1 cellular context compared by ENCODE assay signal in the genomic region with DNA sequence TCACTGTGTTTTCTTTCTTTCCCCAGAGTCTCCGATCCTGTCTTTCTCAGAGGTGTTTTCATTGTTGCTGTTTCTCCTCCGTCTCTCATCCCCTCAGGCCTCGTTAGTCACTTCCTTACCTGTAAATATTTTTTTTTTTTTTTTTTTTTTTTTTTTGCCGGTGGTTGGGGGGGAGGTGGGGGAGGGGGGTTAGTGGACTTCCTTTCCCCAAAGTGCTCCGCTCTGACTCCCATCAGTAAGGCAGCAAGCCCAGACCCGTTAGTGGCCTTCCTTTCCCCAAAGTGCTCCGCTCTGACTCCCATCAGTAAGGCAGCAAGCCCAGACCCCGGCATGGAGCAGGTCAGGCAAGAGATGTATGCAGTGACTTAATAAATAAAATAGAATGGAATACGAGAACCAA.
TF ChIP-seq lines count a peak whose summit lies in the region.

No MANE protein-coding gene starts in this region.

TF ChIP-seq in HepG2, 621 proteins besides CTCF, POLR2A, EP300 and RAD21:
- TF ChIP-seq ZNF788 (CRISPR knock-in tag; IDR thresholded peaks at IDR 0.05; ENCODE audit: borderline replicate concordance), result no peak
- no peak for TF ChIP-seq CHD2 (IDR thresholded peaks at IDR 0.05; ENCODE audit: low read depth, low read length)
- no peak for TF ChIP-seq KMT2A (CRISPR knock-in tag; IDR thresholded peaks at IDR 0.05)
- no peak for TF ChIP-seq SRY (CRISPR knock-in tag; IDR thresholded peaks at IDR 0.05)
- TF ChIP-seq PHF21A (CRISPR knock-in tag; IDR thresholded peaks at IDR 0.05), result no peak
- TF ChIP-seq SP5 (CRISPR knock-in tag; IDR thresholded peaks at IDR 0.05; ENCODE audit: borderline replicate concordance, low read depth), result no peak
- no peak for TF ChIP-seq IRF2 (CRISPR knock-in tag; IDR thresholded peaks at IDR 0.05)
- TF ChIP-seq SOX6 (IDR thresholded peaks at IDR 0.05), result no peak
- TF ChIP-seq SOX6 (CRISPR knock-in tag; IDR thresholded peaks at IDR 0.05), result no peak
- TF ChIP-seq SMC3 (IDR thresholded peaks at IDR 0.05; ENCODE audit: low read length), result no peak
- no peak for TF ChIP-seq HOXA9 (CRISPR knock-in tag; IDR thresholded peaks at IDR 0.05; ENCODE audit: borderline replicate concordance)
- no peak for TF ChIP-seq ZBTB2 (CRISPR knock-in tag; IDR thresholded peaks at IDR 0.05; ENCODE audit: low read depth)
- TF ChIP-seq ZNF615 (CRISPR knock-in tag; IDR thresholded peaks at IDR 0.05; ENCODE audit: borderline replicate concordance), result no peak
- TF ChIP-seq NFYC (CRISPR knock-in tag; IDR thresholded peaks at IDR 0.05), result no peak
- TF ChIP-seq, protein P1, sequence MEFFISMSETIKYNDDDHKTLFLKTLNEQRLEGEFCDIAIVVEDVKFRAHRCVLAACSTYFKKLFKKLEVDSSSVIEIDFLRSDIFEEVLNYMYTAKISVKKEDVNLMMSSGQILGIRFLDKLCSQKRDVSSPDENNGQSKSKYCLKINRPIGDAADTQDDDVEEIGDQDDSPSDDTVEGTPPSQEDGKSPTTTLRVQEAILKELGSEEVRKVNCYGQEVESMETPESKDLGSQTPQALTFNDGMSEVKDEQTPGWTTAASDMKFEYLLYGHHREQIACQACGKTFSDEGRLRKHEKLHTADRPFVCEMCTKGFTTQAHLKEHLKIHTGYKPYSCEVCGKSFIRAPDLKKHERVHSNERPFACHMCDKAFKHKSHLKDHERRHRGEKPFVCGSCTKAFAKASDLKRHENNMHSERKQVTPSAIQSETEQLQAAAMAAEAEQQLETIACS (CRISPR knock-in tag; IDR thresholded peaks at IDR 0.05), result no peak
- no peak for TF ChIP-seq ZNF331 (CRISPR knock-in tag; IDR thresholded peaks at IDR 0.05)
- no peak for TF ChIP-seq ZBTB3 (CRISPR knock-in tag; IDR thresholded peaks at IDR 0.05; ENCODE audit: borderline replicate concordance, low read depth)
- TF ChIP-seq JUNB (CRISPR knock-in tag; IDR thresholded peaks at IDR 0.05; ENCODE audit: borderline replicate concordance), result no peak
